1 cellular context compared by ENCODE assay signal in the genomic region with DNA sequence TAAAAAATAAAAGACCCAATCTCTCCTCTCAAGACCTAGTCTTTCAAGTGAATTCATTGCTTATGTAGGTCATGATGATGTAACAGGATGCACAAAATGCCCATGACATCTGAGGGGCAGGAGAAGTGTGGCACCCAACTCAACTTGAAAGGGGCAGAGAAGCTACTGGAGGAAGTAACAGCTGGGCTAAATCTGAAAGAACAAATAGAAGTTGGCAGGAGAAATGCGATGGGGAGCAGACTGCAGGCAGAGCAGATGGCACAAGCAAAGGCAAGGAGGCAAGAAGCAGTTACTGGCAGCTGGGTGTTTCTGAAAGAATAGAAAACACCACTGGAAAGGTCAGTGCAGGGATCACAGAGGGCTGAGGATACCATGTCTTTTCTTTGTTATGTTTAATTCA.
TF ChIP-seq lines count a peak whose summit lies in the region.

No MANE protein-coding gene starts in this region.

TF ChIP-seq in IMR-90, 13 proteins besides CTCF, POLR2A, EP300 and RAD21 (continued from another document):
- TF ChIP-seq, protein P1, sequence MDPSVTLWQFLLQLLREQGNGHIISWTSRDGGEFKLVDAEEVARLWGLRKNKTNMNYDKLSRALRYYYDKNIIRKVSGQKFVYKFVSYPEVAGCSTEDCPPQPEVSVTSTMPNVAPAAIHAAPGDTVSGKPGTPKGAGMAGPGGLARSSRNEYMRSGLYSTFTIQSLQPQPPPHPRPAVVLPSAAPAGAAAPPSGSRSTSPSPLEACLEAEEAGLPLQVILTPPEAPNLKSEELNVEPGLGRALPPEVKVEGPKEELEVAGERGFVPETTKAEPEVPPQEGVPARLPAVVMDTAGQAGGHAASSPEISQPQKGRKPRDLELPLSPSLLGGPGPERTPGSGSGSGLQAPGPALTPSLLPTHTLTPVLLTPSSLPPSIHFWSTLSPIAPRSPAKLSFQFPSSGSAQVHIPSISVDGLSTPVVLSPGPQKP (IDR thresholded peaks at IDR 0.05; ENCODE audit: borderline replicate concordance, low read depth, low read length): no peak
- TF ChIP-seq CHD1 (IDR thresholded peaks at IDR 0.05; ENCODE audit: low read depth, low read length) (no peak), SMC3 (IDR thresholded peaks at IDR 0.05; ENCODE audit: low read depth, low read length) (no peak)
